Comparison of ENCODE assay signal across 8 cellular contexts in the genomic region with DNA sequence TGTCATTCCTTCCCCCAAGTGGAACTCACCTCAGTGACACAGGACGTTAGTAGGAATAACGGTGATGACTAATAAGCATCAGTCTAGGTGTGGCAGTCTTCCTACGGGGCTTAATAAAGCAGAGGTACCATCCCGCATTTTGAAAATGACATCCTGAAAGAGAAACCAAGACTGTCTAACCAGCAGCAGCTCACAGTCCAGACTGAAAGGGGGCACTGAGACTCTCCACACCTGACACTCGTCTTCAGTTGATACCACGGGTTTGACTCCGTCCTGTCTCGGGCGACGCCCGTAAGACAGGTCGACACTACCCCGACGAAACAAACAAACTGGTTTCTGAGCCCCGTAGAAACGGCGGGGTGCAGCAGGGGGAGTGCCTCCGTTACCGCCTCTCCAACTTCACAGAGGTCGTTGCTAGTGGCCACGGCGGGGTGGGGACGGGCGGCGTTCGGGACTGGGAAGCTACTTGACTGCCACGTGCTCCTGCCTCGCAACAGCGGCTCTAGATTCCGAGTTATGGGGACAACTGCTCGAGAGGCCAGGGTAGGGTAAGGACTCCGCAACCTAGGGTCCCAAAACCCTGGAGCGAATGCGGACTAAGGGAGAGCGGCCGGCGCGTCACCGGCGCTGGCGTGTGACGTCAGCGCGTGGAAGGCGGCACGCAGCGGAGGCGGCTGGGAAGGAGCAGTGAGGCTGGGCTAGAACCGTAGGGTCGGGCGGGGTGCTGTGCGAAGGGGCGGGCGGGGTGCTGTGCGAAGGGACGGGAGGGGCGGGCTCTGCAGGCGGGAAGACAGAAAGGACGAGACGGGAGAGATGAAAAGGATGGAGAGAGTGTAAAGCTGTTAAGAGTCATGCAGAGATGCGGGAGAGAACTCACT. TPM values are rescaled to one million over a fixed set of nuclear protein-coding genes. Genes with fewer than 3 reads are reported as not detected.
DNase-seq lines count a peak whose midpoint lies in the region; ATAC-seq and TF ChIP-seq lines count a peak whose summit lies in the region.

A gene with protein sequence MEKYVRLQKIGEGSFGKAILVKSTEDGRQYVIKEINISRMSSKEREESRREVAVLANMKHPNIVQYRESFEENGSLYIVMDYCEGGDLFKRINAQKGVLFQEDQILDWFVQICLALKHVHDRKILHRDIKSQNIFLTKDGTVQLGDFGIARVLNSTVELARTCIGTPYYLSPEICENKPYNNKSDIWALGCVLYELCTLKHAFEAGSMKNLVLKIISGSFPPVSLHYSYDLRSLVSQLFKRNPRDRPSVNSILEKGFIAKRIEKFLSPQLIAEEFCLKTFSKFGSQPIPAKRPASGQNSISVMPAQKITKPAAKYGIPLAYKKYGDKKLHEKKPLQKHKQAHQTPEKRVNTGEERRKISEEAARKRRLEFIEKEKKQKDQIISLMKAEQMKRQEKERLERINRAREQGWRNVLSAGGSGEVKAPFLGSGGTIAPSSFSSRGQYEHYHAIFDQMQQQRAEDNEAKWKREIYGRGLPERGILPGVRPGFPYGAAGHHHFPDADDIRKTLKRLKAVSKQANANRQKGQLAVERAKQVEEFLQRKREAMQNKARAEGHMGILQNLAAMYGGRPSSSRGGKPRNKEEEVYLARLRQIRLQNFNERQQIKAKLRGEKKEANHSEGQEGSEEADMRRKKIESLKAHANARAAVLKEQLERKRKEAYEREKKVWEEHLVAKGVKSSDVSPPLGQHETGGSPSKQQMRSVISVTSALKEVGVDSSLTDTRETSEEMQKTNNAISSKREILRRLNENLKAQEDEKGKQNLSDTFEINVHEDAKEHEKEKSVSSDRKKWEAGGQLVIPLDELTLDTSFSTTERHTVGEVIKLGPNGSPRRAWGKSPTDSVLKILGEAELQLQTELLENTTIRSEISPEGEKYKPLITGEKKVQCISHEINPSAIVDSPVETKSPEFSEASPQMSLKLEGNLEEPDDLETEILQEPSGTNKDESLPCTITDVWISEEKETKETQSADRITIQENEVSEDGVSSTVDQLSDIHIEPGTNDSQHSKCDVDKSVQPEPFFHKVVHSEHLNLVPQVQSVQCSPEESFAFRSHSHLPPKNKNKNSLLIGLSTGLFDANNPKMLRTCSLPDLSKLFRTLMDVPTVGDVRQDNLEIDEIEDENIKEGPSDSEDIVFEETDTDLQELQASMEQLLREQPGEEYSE (N-terminal part only) (minus strand): TSS at position 593 of the 878 bp plus-strand sequence. CDS start 9,953 bp downstream, outside the sequence.

- peaks cover 3% of the 10 kb centered on the region for H3K36me3 ChIP-seq in BE2C

- H3K27ac ChIP-seq in cingulate gyrus (ENCODE audit: low read depth, low read length): peak within 1 kb of the TSS; percentile 91

- ATAC-seq in GM19324 (IDR thresholded peaks at IDR 0.05; ENCODE audit: low FRiP score, unreplicated experiment) (peak; percentile 97), HG03460 (IDR thresholded peaks at IDR 0.05; ENCODE audit: unreplicated experiment) (peak; percentile 94)

- H3K27me3 ChIP-seq in BE2C: no peaks in the 10 kb centered on the region

- H3K4me1 ChIP-seq in BE2C: peaks cover 4% of the 10 kb centered on the region; the same call in 1 of the 2 replicates

- no peaks in the 10 kb centered on the region for H3K9me3 ChIP-seq in BE2C

- peak; percentile 93 for DNase-seq in BE2C
- DNase-seq in NCI-H526 (lab: John Stamatoyannopoulos, UW): peak; percentile 81 to 96
- peak; percentile 91 for DNase-seq in activated CD4-positive, alpha-beta T cell treated with anti-CD3 and anti-CD28 coated beads for 48 hours
- DNase-seq in left kidney (ENCODE audit: low read depth, low spot score): peak; percentile 96
- peak; percentile 85 to 89 for DNase-seq in stimulated activated CD4-positive, alpha-beta T cell treated with anti-CD3 and anti-CD28 coated beads, Interleukin-2, amount 100 ng/mL, for 24 hours

- H3K4me3 ChIP-seq in BE2C (ENCODE audit: low read depth, low read length): peak within 1 kb of the TSS; percentile 79

- TF ChIP-seq CTCF in BE2C (IDR thresholded peaks at IDR 0.05; ENCODE audit: low read depth, low read length): no peak

RNA-seq across cellular contexts. Expression of the gene that starts here (rescaled TPM):
- 4.6 TPM for polyA plus RNA-seq in BE2C (2012; ENCODE audit: insufficient read depth, insufficient read length, low read depth)

Comparison
In these comparisons a context has a peak if more than half of its experiments do, and no peak if none do; other contexts are left out.
1. Peak in every context shown above with its lines: DNase-seq, ATAC-seq, H3K4me3 ChIP-seq and H3K27ac ChIP-seq.